In the genomic region with DNA sequence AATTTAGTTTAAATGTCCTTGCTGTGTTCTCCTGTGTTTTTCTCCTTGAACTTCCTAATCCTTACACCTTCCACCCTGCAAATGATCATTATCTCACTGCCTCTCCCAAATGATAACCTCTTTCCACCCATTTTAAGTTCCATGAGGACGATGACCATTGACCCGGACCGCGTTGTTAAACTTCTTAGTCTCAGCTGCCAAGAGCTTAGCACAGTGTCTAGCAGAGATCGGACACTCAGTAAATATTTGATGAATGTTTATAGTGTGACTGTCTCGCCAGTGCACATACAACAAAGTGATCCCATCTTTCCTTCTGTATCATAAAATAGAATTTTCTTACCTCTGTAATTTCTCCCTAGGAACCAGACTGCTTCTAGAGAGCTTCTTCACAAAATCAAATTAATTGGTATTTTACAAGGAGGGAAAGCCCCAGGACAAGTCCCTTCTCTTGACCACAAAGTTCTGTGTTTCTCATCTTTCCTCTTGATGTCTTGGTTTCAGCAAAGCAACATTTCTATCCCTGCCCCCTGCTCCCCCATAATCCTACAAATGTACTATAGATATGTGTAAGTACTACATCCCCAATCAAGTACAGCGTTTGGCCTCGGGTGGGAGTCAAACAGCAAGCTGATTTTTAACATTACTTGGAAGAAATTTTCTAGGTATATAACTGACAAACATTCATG, we compare ENCODE assay signal across 11 cellular contexts.
DNase-seq lines count a peak whose midpoint lies in the region; ATAC-seq and TF ChIP-seq lines count a peak whose summit lies in the region.
"Had no signal": no experiment of that assay in that cellular context is flagged by ENCODE, and none has a peak within 500 bp of the region (broad histone marks: within the 10 kb centered on the region; RNA-seq: fewer than 3 reads in every experiment).

No MANE protein-coding gene starts in this region.

- intact Hi-C loops in mammary epithelial cell (cut with micrococcal nuclease): no loop called here
- intact Hi-C loops in thyroid gland (cut with DNase I): no loop called here

- H3K36me3 ChIP-seq in mammary epithelial cell (ENCODE audit: insufficient read depth, low read length) (no peaks in the 10 kb centered on the region), osteoblast (ENCODE audit: insufficient read depth, low read length) (no peaks in the 10 kb centered on the region), thyroid gland (no peaks in the 10 kb centered on the region)

- H3K27me3 ChIP-seq in mammary epithelial cell (ENCODE audit: insufficient read depth, low read length) (no peaks in the 10 kb centered on the region), osteoblast (ENCODE audit: insufficient read depth, low read length) (no peaks in the 10 kb centered on the region), thyroid gland (no peaks in the 10 kb centered on the region)

- H3K9ac ChIP-seq in mammary epithelial cell (ENCODE audit: insufficient read depth, low read length): peak overlapping the region; percentile 62

- no TSS peak for BruUV-seq in mammary epithelial cell (replicated peaks; lab: Mats Ljungman, UMichigan)

- no peak overlapping the region for H3K4me3 Mint-ChIP-seq in HFFc6

- no peak overlapping the region for H3K27ac Mint-ChIP-seq in HFFc6

- no peak for TF ChIP-seq POLR2A in thyroid gland (IDR thresholded peaks at IDR 0.05)

- ATAC-seq in GM21528 (IDR thresholded peaks at IDR 0.05; ENCODE audit: low FRiP score, unreplicated experiment): no peak
- no peak for ATAC-seq in HG02763 (IDR thresholded peaks at IDR 0.05; ENCODE audit: unreplicated experiment)

- H3K36me3 Mint-ChIP-seq in HFFc6 (ENCODE audit: low read depth): no peaks in the 10 kb centered on the region

- H3K4me3 ChIP-seq in mammary epithelial cell (replicated peaks in 1 of 3; ENCODE audit: insufficient read depth in 1 of 3, low read depth in 2 of 3, low read length in 3 of 3): peak overlapping the region in 1 of 3 experiments; percentile 53
- H3K4me3 ChIP-seq in osteoblast (ENCODE audit: insufficient read depth, low read length): no peak overlapping the region
- no peak overlapping the region for H3K4me3 ChIP-seq in thyroid gland (replicated peaks in 1 of 3)

- H3K9me3 Mint-ChIP-seq in HFFc6: no peaks in the 10 kb centered on the region

- H3K27ac ChIP-seq in 22Rv1 (peak overlapping the region; percentile 38), mammary epithelial cell (ENCODE audit: insufficient read depth, low read depth, low read length) (peak overlapping the region; percentile 68), osteoblast (ENCODE audit: low read depth, low read length) (peak overlapping the region; percentile 71), thyroid gland (no peak overlapping the region)
- H3K27ac ChIP-seq: VCaP had no signal

- in situ Hi-C loops in mammary epithelial cell (cut with MboI; ENCODE audit: low sequenced_read_pairs in 2 of 2): loop anchor here in 1 of 2 donors (25.0 kb wide), 1 partner anchor 846 kb away; the partner anchor contains the start of gene BCL6

- H3K9me3 ChIP-seq in mammary epithelial cell (replicated peaks; ENCODE audit: insufficient read depth, low read length) (no peaks in the 10 kb centered on the region), osteoblast (ENCODE audit: low read depth, low read length) (no peaks in the 10 kb centered on the region), thyroid gland (no peaks in the 10 kb centered on the region)

- peak overlapping the region; percentile 83 for H3K4me2 ChIP-seq in mammary epithelial cell (ENCODE audit: insufficient read depth, low read depth, low read length)
- peak overlapping the region; percentile 70 for H3K4me2 ChIP-seq in osteoblast (ENCODE audit: insufficient read depth, low read length)

- peaks cover 3% of the 10 kb centered on the region for H3K79me2 ChIP-seq in mammary epithelial cell (ENCODE audit: insufficient read depth, low read length)
- peaks cover 9% of the 10 kb centered on the region for H3K79me2 ChIP-seq in osteoblast (ENCODE audit: insufficient read depth, low read length)

- dilution Hi-C loops in mammary epithelial cell (cut with HindIII; ENCODE audit: low sequenced_read_pairs): no loop called here

- no peak overlapping the region for H2AFZ ChIP-seq in mammary epithelial cell (ENCODE audit: low read depth, low read length)
- no peak overlapping the region for H2AFZ ChIP-seq in osteoblast (ENCODE audit: low read length)

- H4K20me1 ChIP-seq in mammary epithelial cell (ENCODE audit: insufficient read depth, low read length) (no peaks in the 10 kb centered on the region), osteoblast (ENCODE audit: insufficient read depth, low read length) (no peaks in the 10 kb centered on the region)

- no peaks in the 10 kb centered on the region for H3K27me3 Mint-ChIP-seq in HFFc6 (ENCODE audit: insufficient read depth)

- peaks cover 26% of the 10 kb centered on the region for H3K4me1 ChIP-seq in mammary epithelial cell (ENCODE audit: insufficient read depth, low read length)
- H3K4me1 ChIP-seq in osteoblast (ENCODE audit: insufficient read depth, low read length): peaks cover 36% of the 10 kb centered on the region
- H3K4me1 ChIP-seq in thyroid gland: no peaks in the 10 kb centered on the region

- TF ChIP-seq CTCF in 22Rv1 (IDR thresholded peaks at IDR 0.05) (no peak), HFFc6 (IDR thresholded peaks at IDR 0.05) (no peak), mammary epithelial cell (conservative IDR thresholded peaks at IDR 0.05 in 1 of 2, IDR thresholded peaks at IDR 0.05 in 1 of 2; ENCODE audit: extremely low read depth in 1 of 2, insufficient read depth in 1 of 2, low read depth in 1 of 2, low read length in 2 of 2) (no peak), osteoblast (IDR thresholded peaks at IDR 0.05; ENCODE audit: extremely low read depth, low read depth, low read length) (no peak), thyroid gland (IDR thresholded peaks at IDR 0.05) (no peak)

- WGBS in mammary epithelial cell (ENCODE audit: low coverage, missing lambda C conversion rate): 95% methylated on average over 8 of the region's 8 CpGs
- WGBS in thyroid gland, 2 donors: 86 to 91% methylated on average over 8 of the region's 8 CpGs

- DNase-seq in HFFc6 (peak; percentile 11), mammary epithelial cell (peak; percentile 47), osteoblast (ENCODE audit: insufficient read length, low spot score, missing footprints) (peak; percentile 41), thyroid gland (no peak), islet precursor cell (no peak)
- DNase-seq: cortex of kidney; NK-92 treated with Interleukin-12 subunit alpha and Interleukin-12 subunit beta, amount 100 ng/mL, for 24 hours had no signal

- CTCF ChIA-PET in mammary epithelial cell (lab: Charles Lee; ENCODE audit: low non-redundant PET): no interaction called here

- peaks cover 14% of the 10 kb centered on the region for H3K4me1 Mint-ChIP-seq in HFFc6 (ENCODE audit: low read depth)

Comparison
In these comparisons a context has a peak if more than half of its experiments do, and no peak if none do; other contexts are left out.
1. H3K27ac ChIP-seq: peak in 22Rv1 (single experiment), mammary epithelial cell (single experiment) and osteoblast (single experiment); none in thyroid gland (0 of 3).
2. DNase-seq: peak in HFFc6 (single experiment), mammary epithelial cell (single experiment) and osteoblast (single experiment); none in thyroid gland (0 of 2) and islet precursor cell (single experiment).